ENCODE assay signal across 6 cellular contexts in the genomic region with DNA sequence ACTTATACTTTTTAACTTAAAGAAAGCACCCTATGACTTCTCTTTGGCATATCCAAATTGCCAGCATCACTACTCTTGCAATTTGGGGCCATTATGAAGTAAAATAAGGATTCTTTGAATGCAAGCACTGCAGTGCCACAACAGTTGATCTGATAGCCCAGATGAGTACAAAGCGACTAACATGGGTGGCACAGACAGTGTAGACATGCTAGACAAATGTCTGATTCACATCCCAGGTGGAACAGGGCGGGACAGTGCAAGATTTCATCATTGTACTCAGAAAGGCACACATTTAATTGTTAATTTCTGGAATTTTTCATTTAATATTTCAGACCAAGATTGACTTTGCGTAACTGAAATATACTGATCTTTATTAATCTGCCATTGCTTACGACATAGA.
A peak's percentile ranks its signal among the peaks of the same experiment; 100 is the strongest.
DNase-seq lines count a peak whose midpoint lies in the region; ATAC-seq, FAIRE-seq and TF ChIP-seq lines count a peak whose summit lies in the region.
"Not testable (repeated sequence)": the region's sequence is repeated elsewhere in the genome, so short reads cannot be mapped to it uniquely, and the experiment has no call there.

No MANE protein-coding gene starts in this region.

- not testable (repeated sequence) for H2AFZ ChIP-seq in HCT116 (ENCODE audit: low read depth, low read length, poor library complexity, severe bottlenecking); PC-3 (ENCODE audit: low read length); keratinocyte (ENCODE audit: control insufficient read depth, low read length)

- ATAC-seq in HCT116, result not testable (repeated sequence)
- ATAC-seq in PC-3 (peak; percentile 63; the same call in 1 of the 2 replicates), RWPE2 (ENCODE audit: low read depth) (peak; percentile 78), esophagus mucosa (peak; percentile 71), foreskin keratinocyte (peak; percentile 77)

- H3K4me3 ChIP-seq in HCT116 (replicated peaks in 1 of 2; ENCODE audit: low read depth in 1 of 2, low read length in 2 of 2); PC-3 (ENCODE audit: low read length); RWPE2 (ENCODE audit: severe bottlenecking); keratinocyte (ENCODE audit: control insufficient read depth in 2 of 3, extremely low read depth in 1 of 3, insufficient read depth in 2 of 3, low read depth in 1 of 3, low read length in 3 of 3): not testable (repeated sequence)

- not testable (repeated sequence) for H3K4me1 ChIP-seq in HCT116 (ENCODE audit: control insufficient read depth in 1 of 2, insufficient read depth in 2 of 2, low read length in 2 of 2); PC-3 (ENCODE audit: insufficient read depth, low read length); RWPE2 (ENCODE audit: insufficient read depth, poor library complexity, severe bottlenecking); foreskin keratinocyte; keratinocyte (ENCODE audit: control insufficient read depth, extremely low read depth, insufficient read depth, low read length)

- not testable (repeated sequence) for H3K79me2 ChIP-seq in HCT116 (ENCODE audit: insufficient read depth, low read length); PC-3 (ENCODE audit: low read length); keratinocyte (ENCODE audit: control insufficient read depth, insufficient read depth, low read length)

- intact Hi-C loops in HCT116 (cut with micrococcal nuclease); PC-3 (cut with micrococcal nuclease): not testable (repeated sequence)

- not testable (repeated sequence) for DNase-seq in HCT116 (ENCODE audit: low read depth, low spot score); PC-3; RWPE2 (ENCODE audit: low spot score); foreskin keratinocyte; keratinocyte (ENCODE audit: low read depth, low spot score)

- not testable (repeated sequence) for TF ChIP-seq RAD21 in HCT116 (IDR thresholded peaks at IDR 0.05; ENCODE audit: low read depth)

- dilution Hi-C loops in keratinocyte (cut with MboI; ENCODE audit: extremely low pct_ligation_motif_present, low sequenced_read_pairs), result not testable (repeated sequence)

- not testable (repeated sequence) for H3K9me1 ChIP-seq in keratinocyte (ENCODE audit: control insufficient read depth, extremely low read depth, insufficient read depth, low read length)

- not testable (repeated sequence) for H3F3A ChIP-seq in PC-3 (ENCODE audit: low read length, unreplicated experiment)

- not testable (repeated sequence) for H4K20me1 ChIP-seq in HCT116 (ENCODE audit: insufficient read depth); PC-3 (ENCODE audit: low read length); keratinocyte (ENCODE audit: control insufficient read depth, extremely low read depth, insufficient read depth, low read length)

- not testable (repeated sequence) for H3K9me3 ChIP-seq in HCT116 (ENCODE audit: control insufficient read depth in 1 of 2, insufficient read depth in 1 of 2, low read depth in 1 of 2, low read length in 2 of 2); PC-3 (ENCODE audit: low read length); RWPE2 (ENCODE audit: severe bottlenecking); keratinocyte (ENCODE audit: control insufficient read depth, low read depth, low read length)

- TF ChIP-seq CTCF in HCT116 (IDR thresholded peaks at IDR 0.05 in 2 of 3, conservative IDR thresholded peaks at IDR 0.05 in 1 of 3; ENCODE audit: borderline replicate concordance in 1 of 3, insufficient read depth in 1 of 3, low read depth in 2 of 3, low read length in 2 of 3); PC-3 (conservative IDR thresholded peaks at IDR 0.05; ENCODE audit: low read depth, low read length); RWPE2 (IDR thresholded peaks at IDR 0.05; ENCODE audit: poor library complexity, severe bottlenecking); foreskin keratinocyte (conservative IDR thresholded peaks at IDR 0.05); keratinocyte (optimal IDR thresholded peaks at IDR 0.05 in 1 of 3, IDR thresholded peaks at IDR 0.05 in 1 of 3, conservative IDR thresholded peaks at IDR 0.05 in 1 of 3; ENCODE audit: extremely low read depth in 1 of 3, insufficient read depth in 2 of 3, low read length in 3 of 3): not testable (repeated sequence)

- RAD21 ChIA-PET in HCT116 (lab: Charles Lee; ENCODE audit: low non-redundant PET in 1 of 2, low total read pairs in 2 of 2, uncharacterized antibody in 2 of 2, unreplicated experiment in 2 of 2), result not testable (repeated sequence)

- H3K27ac ChIP-seq in HCT116 (ENCODE audit: low read depth, low read length); PC-3 (ENCODE audit: low read length); RWPE2 (ENCODE audit: poor library complexity, severe bottlenecking); foreskin keratinocyte; keratinocyte (ENCODE audit: control insufficient read depth, insufficient read depth, low read length): not testable (repeated sequence)

- H3K4me2 ChIP-seq in HCT116 (ENCODE audit: low read length); PC-3 (ENCODE audit: low read length); keratinocyte (ENCODE audit: control insufficient read depth, extremely low read depth, insufficient read depth, low read depth, low read length): not testable (repeated sequence)

- CTCF ChIA-PET in HCT116 (lab: Charles Lee); PC-3 (lab: Charles Lee): not testable (repeated sequence)

- TF ChIP-seq POLR2A in HCT116 (IDR thresholded peaks at IDR 0.05; ENCODE audit: borderline replicate concordance, extremely low read depth, insufficient read depth, insufficient read length), result not testable (repeated sequence)

- H3K36me3 ChIP-seq in HCT116 (ENCODE audit: control insufficient read depth in 1 of 2, insufficient read depth in 2 of 2, low read length in 2 of 2); PC-3 (ENCODE audit: low read depth, low read length); RWPE2 (ENCODE audit: low read depth); keratinocyte (ENCODE audit: control insufficient read depth in 2 of 2, extremely low read depth in 1 of 2, insufficient read depth in 2 of 2, low read length in 2 of 2): not testable (repeated sequence)

- FAIRE-seq in keratinocyte (lab: Jason Lieb, UNC), result peak; percentile 77

- POLR2A ChIA-PET in HCT116 (lab: Charles Lee); PC-3 (lab: Charles Lee; ENCODE audit: unreplicated experiment): not testable (repeated sequence)

- H3K27me3 ChIP-seq in HCT116 (ENCODE audit: insufficient read depth, low read length); PC-3 (ENCODE audit: low read length); RWPE2 (ENCODE audit: insufficient read depth, poor library complexity, severe bottlenecking); foreskin keratinocyte; keratinocyte (ENCODE audit: control insufficient read depth, extremely low read depth, insufficient read depth, low read length): not testable (repeated sequence)

- not testable (repeated sequence) for H3K9ac ChIP-seq in HCT116 (ENCODE audit: low read length); PC-3 (ENCODE audit: low read length); keratinocyte (ENCODE audit: control insufficient read depth, extremely low read depth, insufficient read depth, low read length)

- BruUV-seq in HCT116 (replicated peaks; lab: Mats Ljungman, UMichigan), result TSS peak; percentile 75
- not testable (repeated sequence) for BruUV-seq in PC-3 (replicated peaks; lab: Mats Ljungman, UMichigan)

- H3K9me2 ChIP-seq in HCT116 (ENCODE audit: insufficient read depth); PC-3 (replicated peaks; ENCODE audit: low read length): not testable (repeated sequence)
